Comparison of ENCODE assay signal across 8 cellular contexts in the genomic region with DNA sequence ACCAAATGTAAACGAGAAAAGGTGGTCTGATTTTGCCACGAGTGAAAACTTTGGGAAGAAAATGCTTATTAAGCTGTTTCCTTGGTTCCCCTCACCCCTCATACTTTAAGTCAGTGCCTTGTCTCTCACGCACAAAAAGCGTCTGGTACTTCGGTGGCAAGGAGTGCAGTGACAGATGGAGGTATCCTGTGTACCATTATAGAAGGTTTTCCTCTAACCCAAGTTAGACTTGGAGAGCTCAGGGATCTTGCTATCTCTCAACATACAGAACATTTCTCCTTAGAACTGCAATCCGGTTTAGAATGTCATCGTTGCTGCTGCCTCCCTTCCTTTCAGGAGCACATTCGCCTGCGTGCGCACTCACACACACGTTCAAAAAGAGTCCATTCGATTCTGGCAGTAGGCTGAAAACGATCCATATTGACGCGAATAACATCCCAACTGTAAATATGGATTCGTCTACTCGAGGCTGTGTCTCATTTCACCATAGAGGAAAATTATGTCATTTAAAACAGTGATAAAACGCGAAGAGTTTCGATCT. TPM values are rescaled to one million over a fixed set of nuclear protein-coding genes. Genes with fewer than 3 reads are reported as not detected.
DNase-seq lines count a peak whose midpoint lies in the region; ATAC-seq and TF ChIP-seq lines count a peak whose summit lies in the region.

No MANE protein-coding gene starts in this region.

- H3K27ac ChIP-seq in DOHH2 (ENCODE audit: low read depth, low read length) (no peak overlapping the region), gastroesophageal sphincter (peak overlapping the region; percentile 78 to 93 (median 88)), ovary (peak overlapping the region in 1 of 2 donors; percentile 95)

- H3K4me3 Mint-ChIP-seq in T-helper 1 cell treated with Interleukin-12 subunit alpha and Interleukin-12 subunit beta and Interleukin-4 antibody, amounts not matched to agents 30 μg/mL and 1 μg/mL, for 36 hours, result peak overlapping the region; percentile 52

- peaks cover 4% of the 10 kb centered on the region for H3K36me3 Mint-ChIP-seq in T-helper 1 cell treated with Interleukin-12 subunit alpha and Interleukin-12 subunit beta and Interleukin-4 antibody, amounts not matched to agents 30 μg/mL and 1 μg/mL, for 36 hours (ENCODE audit: low read depth)

- peaks cover 53% of the 10 kb centered on the region for H3K27me3 Mint-ChIP-seq in T-helper 1 cell treated with Interleukin-12 subunit alpha and Interleukin-12 subunit beta and Interleukin-4 antibody, amounts not matched to agents 30 μg/mL and 1 μg/mL, for 36 hours (ENCODE audit: low read depth)

- H3K9me3 Mint-ChIP-seq in T-helper 1 cell treated with Interleukin-12 subunit alpha and Interleukin-12 subunit beta and Interleukin-4 antibody, amounts not matched to agents 30 μg/mL and 1 μg/mL, for 36 hours, result no peaks in the 10 kb centered on the region

- no peak overlapping the region for H3K27ac Mint-ChIP-seq in T-helper 1 cell treated with Interleukin-12 subunit alpha and Interleukin-12 subunit beta and Interleukin-4 antibody, amounts not matched to agents 30 μg/mL and 1 μg/mL, for 36 hours

- ATAC-seq in gastroesophageal sphincter (no peak), HG03159 (IDR thresholded peaks at IDR 0.05; ENCODE audit: unreplicated experiment) (no peak)

- DNase-seq in NAMALWA (ENCODE audit: low spot score), result peak; percentile 17
- DNase-seq in ovary, result peak; percentile 9 to 40 (median 31)
- no peak for DNase-seq in GM19240 (ENCODE audit: insufficient read length, low spot score)
- no peak for DNase-seq in NCI-H128 (lab: John Stamatoyannopoulos, UW; ENCODE audit: unreplicated experiment)

- H4K20me1 ChIP-seq in DOHH2 (ENCODE audit: control insufficient read depth, insufficient read depth, low read depth, low read length), result no peaks in the 10 kb centered on the region

- H3K4me1 Mint-ChIP-seq in T-helper 1 cell treated with Interleukin-12 subunit alpha and Interleukin-12 subunit beta and Interleukin-4 antibody, amounts not matched to agents 30 μg/mL and 1 μg/mL, for 36 hours (ENCODE audit: low read depth), result peaks cover 15% of the 10 kb centered on the region

- H3K4me1 ChIP-seq in DOHH2 (ENCODE audit: control insufficient read depth, low read length) (peaks cover 40% of the 10 kb centered on the region), gastroesophageal sphincter (peaks cover 0 to 31% (median 0%) of the 10 kb centered on the region in 3 donors), ovary (ENCODE audit: insufficient read depth) (peaks cover 1% of the 10 kb centered on the region)

- no peaks in the 10 kb centered on the region for H3K36me3 ChIP-seq in DOHH2 (ENCODE audit: control insufficient read depth, low read length)
- H3K36me3 ChIP-seq in gastroesophageal sphincter, result no peaks in the 10 kb centered on the region
- no peaks in the 10 kb centered on the region for H3K36me3 ChIP-seq in ovary

- TF ChIP-seq POLR2A in gastroesophageal sphincter (IDR thresholded peaks at IDR 0.05) (no peak), ovary (IDR thresholded peaks at IDR 0.05) (no peak)

- H3K27me3 ChIP-seq in DOHH2 (ENCODE audit: control insufficient read depth, low read length) (peaks cover 69% of the 10 kb centered on the region), gastroesophageal sphincter (no peaks in the 10 kb centered on the region), ovary (no peaks in the 10 kb centered on the region)

- H3K9me3 ChIP-seq in DOHH2 (ENCODE audit: control insufficient read depth, insufficient read depth, low read length) (no peaks in the 10 kb centered on the region), gastroesophageal sphincter (no peaks in the 10 kb centered on the region), ovary (no peaks in the 10 kb centered on the region)

- H3K9me2 ChIP-seq in DOHH2 (replicated peaks; ENCODE audit: control insufficient read depth, low read length), result no peaks in the 10 kb centered on the region

- intact Hi-C loops in ovary (cut with DNase I), result no loop called here

- 0% methylated on average over 20 of the region's 20 CpGs for WGBS in gastroesophageal sphincter (ENCODE audit: low coverage in 1 of 2), 2 donors
- WGBS in ovary, 3 donors, result 0 to 1% (median 0%) methylated on average over 20 of the region's 20 CpGs

- H3K4me2 ChIP-seq in DOHH2 (ENCODE audit: low read length), result peak overlapping the region; percentile 85

- no peak for TF ChIP-seq EP300 in gastroesophageal sphincter (IDR thresholded peaks at IDR 0.05)
- TF ChIP-seq EP300 in ovary (IDR thresholded peaks at IDR 0.05), result no peak

- H3F3A ChIP-seq in DOHH2 (ENCODE audit: control insufficient read depth, insufficient read depth), result 0 out of 2 replicates have a peak, but pooled peaks cover 3% of the 10 kb centered on the region

- H3K4me3 ChIP-seq in DOHH2 (ENCODE audit: low read length), result peak overlapping the region; percentile 68
- H3K4me3 ChIP-seq in gastroesophageal sphincter, result peak overlapping the region; percentile 59 to 71
- peak overlapping the region; percentile 72 for H3K4me3 ChIP-seq in ovary

- no peaks in the 10 kb centered on the region for H3K79me2 ChIP-seq in DOHH2 (ENCODE audit: control insufficient read depth, low read length)

- TF ChIP-seq CTCF in DOHH2 (IDR thresholded peaks at IDR 0.05; ENCODE audit: low read depth, low read length, poor library complexity, severe bottlenecking) (no peak), gastroesophageal sphincter (IDR thresholded peaks at IDR 0.05) (no peak), ovary (IDR thresholded peaks at IDR 0.05) (no peak)

RNA-seq across cellular contexts. Expression of a gene that starts 1.1 kb away (rescaled TPM):
- 10 to 100 TPM; 17.7 to 36.4 (median 25.5) TPM for total RNA-seq in gastroesophageal sphincter
- 100 to 1,000 TPM in 1 of 7 donors, 10 to 100 TPM in 6; 52.1 to 106 (median 67.4) TPM for total RNA-seq in ovary
- 10 to 100 TPM; 29.1 to 53.5 TPM for polyA plus RNA-seq in ovary

Comparison
In these comparisons a context has a peak if more than half of its experiments do, and no peak if none do; other contexts are left out.
1. DNase-seq: peak in NAMALWA (single experiment) and ovary (5 of 5); none in GM19240 (single experiment) and NCI-H128 (single experiment).
2. Peak in every context shown above with its lines, with median percentiles within 50 percentile points of each other: H3K4me3 ChIP-seq.